11 cellular contexts compared by ENCODE assay signal in the genomic region with DNA sequence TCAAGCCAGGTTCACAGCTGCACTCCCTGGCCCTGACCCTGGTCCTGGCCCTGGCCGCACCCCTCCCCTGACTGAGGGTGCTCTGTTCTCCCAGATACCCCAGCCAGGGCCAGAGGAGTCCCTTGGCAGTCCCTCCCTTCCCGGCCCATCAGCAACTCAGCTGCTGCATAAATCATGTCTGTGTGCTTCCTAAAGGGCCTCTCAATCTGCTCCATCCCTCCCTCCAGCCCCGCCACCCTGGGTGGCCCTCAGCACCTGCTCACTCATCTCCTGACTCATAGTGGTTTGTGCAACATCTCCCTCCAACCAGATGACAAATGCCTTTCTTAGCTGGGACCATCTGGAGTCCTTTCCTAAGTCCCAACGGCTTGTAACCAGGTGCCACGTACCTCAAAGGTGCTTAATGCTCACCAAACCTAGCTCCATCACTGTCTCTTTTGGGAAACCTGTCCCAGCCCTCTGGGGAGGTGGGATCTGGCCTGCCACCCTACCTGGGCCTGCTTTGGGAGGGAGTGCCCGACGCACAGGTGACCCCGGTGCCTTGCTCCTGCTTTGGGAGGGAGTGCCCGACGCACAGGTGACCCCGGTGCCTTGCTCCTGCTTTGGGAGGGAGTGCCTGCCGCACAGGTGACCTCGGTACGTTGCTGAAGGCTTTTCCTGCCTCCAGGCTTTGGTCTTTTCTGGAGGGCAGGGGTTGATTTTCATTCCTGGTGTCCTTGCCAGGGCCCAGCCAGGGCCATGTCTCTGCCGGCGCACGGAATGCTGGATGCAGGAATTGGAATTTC. TPM values are rescaled to one million over a fixed set of nuclear protein-coding genes. Genes with fewer than 3 reads are reported as not detected.
A peak's percentile ranks its signal among the peaks of the same experiment; 100 is the strongest.
DNase-seq lines count a peak whose midpoint lies in the region; ATAC-seq lines count a peak whose summit lies in the region.
"Had no signal": no experiment of that assay in that cellular context is flagged by ENCODE, and none has a peak within 500 bp of the region (broad histone marks: within the 10 kb centered on the region; RNA-seq: fewer than 3 reads in every experiment).

No MANE protein-coding gene starts in this region.

- peak overlapping the region; percentile 35 for H3K18ac ChIP-seq in neuronal stem cell (ENCODE audit: low read length)

- H3K27ac Mint-ChIP-seq in activated CD4-positive, alpha-beta T cell treated with anti-CD3 and anti-CD28 coated beads for 36 hours, result no peak overlapping the region
- H3K27ac Mint-ChIP-seq in activated T-helper 17 cell treated with anti-CD3 and anti-CD28 coated beads, Interleukin-2, amount 50 U/mL, for 72 hours, result no peak overlapping the region
- H3K27ac Mint-ChIP-seq: T-helper 2 cell treated with Interferon-gamma antibody and Interleukin-4, amounts not matched to agents 5 μg/mL and 100 μg/mL, for 36 hours had no signal

- no peaks in the 10 kb centered on the region for H3K36me3 Mint-ChIP-seq in activated CD4-positive, alpha-beta T cell treated with anti-CD3 and anti-CD28 coated beads for 36 hours (ENCODE audit: low read depth)
- no peaks in the 10 kb centered on the region for H3K36me3 Mint-ChIP-seq in activated T-helper 17 cell treated with anti-CD3 and anti-CD28 coated beads, Interleukin-2, amount 50 U/mL, for 72 hours (ENCODE audit: low read depth)

- no peaks in the 10 kb centered on the region for H3K36me3 ChIP-seq in neuronal stem cell (replicated peaks in 1 of 2; ENCODE audit: control insufficient read depth in 2 of 2, insufficient read depth in 2 of 2, low read length in 2 of 2)

- H3K9ac ChIP-seq in neuronal stem cell (ENCODE audit: low read depth, low read length, poor library complexity), result peak overlapping the region; percentile 50

- peaks cover 2% of the 10 kb centered on the region for H3K9me3 Mint-ChIP-seq in activated CD4-positive, alpha-beta T cell treated with anti-CD3 and anti-CD28 coated beads for 36 hours (ENCODE audit: low read depth)
- H3K9me3 Mint-ChIP-seq in activated T-helper 17 cell treated with anti-CD3 and anti-CD28 coated beads, Interleukin-2, amount 50 U/mL, for 72 hours, result peaks cover under 1% of the 10 kb centered on the region

- H3K4me1 Mint-ChIP-seq in activated CD4-positive, alpha-beta T cell treated with anti-CD3 and anti-CD28 coated beads for 36 hours, result peaks cover 16% of the 10 kb centered on the region
- H3K4me1 Mint-ChIP-seq in activated T-helper 17 cell treated with anti-CD3 and anti-CD28 coated beads, Interleukin-2, amount 50 U/mL, for 72 hours, result peaks cover 5% of the 10 kb centered on the region

- H3K23ac ChIP-seq in neuronal stem cell (ENCODE audit: low read depth, low read length, poor library complexity), result peak overlapping the region; percentile 5

- POLR2A ChIA-PET in activated CD4-positive, alpha-beta T cell treated with anti-CD3 and anti-CD28 coated beads for 36 hours (lab: Charles Lee), result no interaction called here

- ATAC-seq in activated CD4-positive, alpha-beta T cell treated with anti-CD3 and anti-CD28 coated beads for 36 hours, result no peak
- ATAC-seq in HG03342 (IDR thresholded peaks at IDR 0.05; ENCODE audit: unreplicated experiment), result no peak
- ATAC-seq in activated T-helper 17 cell treated with anti-CD3 and anti-CD28 coated beads, Interleukin-2, amount 50 U/mL, for 72 hours (replicated peaks), result no peak
- no peak for ATAC-seq in stimulated activated naive CD8-positive, alpha-beta T cell treated with anti-CD3 and anti-CD28 coated beads, Interleukin-15, Interleukin-2, amounts not matched to agents 100 U/mL and 50 U/mL, for 24 hours

- DNase-seq in activated CD4-positive, alpha-beta T cell treated with anti-CD3 and anti-CD28 coated beads for 36 hours, result peak; percentile 22
- no peak for DNase-seq in activated CD4-positive, alpha-beta T cell treated with anti-CD3 and anti-CD28 coated beads for 4 hours
- DNase-seq in NCI-H1694 (lab: John Stamatoyannopoulos, UW), result peak; percentile 53
- peak; percentile 48 for DNase-seq in RPMI8226
- DNase-seq in neuronal stem cell (ENCODE audit: low spot score), result no peak
- no peak for DNase-seq in stimulated activated naive CD8-positive, alpha-beta T cell treated with anti-CD3 and anti-CD28 coated beads, Interleukin-15, Interleukin-2, amounts not matched to agents 100 U/mL and 50 U/mL, for 24 hours
- DNase-seq: NCI-H1436 treated with DMSO at 0.1 percent for 48 hours had no signal

- no peak overlapping the region for H2BK120ac ChIP-seq in neuronal stem cell (ENCODE audit: low read depth, low read length)

- peaks cover 0 to 13% of the 10 kb centered on the region in 2 donors for H3K4me1 ChIP-seq in neuronal stem cell (ENCODE audit: control insufficient read depth in 2 of 2, insufficient read depth in 1 of 2, low read depth in 1 of 2, low read length in 2 of 2)

- peaks cover 0 to 5% of the 10 kb centered on the region in 2 donors for H3K9me3 ChIP-seq in neuronal stem cell (replicated peaks in 1 of 2; ENCODE audit: control insufficient read depth in 2 of 2, insufficient read depth in 1 of 2, low read depth in 1 of 2, low read length in 2 of 2)

- H3K79me1 ChIP-seq in neuronal stem cell (ENCODE audit: low read depth, low read length), result peaks cover 4% of the 10 kb centered on the region

- H2BK15ac ChIP-seq in neuronal stem cell (ENCODE audit: low read length), result peak overlapping the region; percentile 30

- peak overlapping the region; percentile 16 for H2BK5ac ChIP-seq in neuronal stem cell (ENCODE audit: low read length)

- no peak overlapping the region for H4K91ac ChIP-seq in neuronal stem cell (ENCODE audit: low read depth, low read length, poor library complexity)

- intact Hi-C loops in activated CD4-positive, alpha-beta T cell treated with anti-CD3 and anti-CD28 coated beads for 36 hours (cut with DNase I, micrococcal nuclease), result no loop called here

- H3K4me3 Mint-ChIP-seq in activated CD4-positive, alpha-beta T cell treated with anti-CD3 and anti-CD28 coated beads for 36 hours, result no peak overlapping the region
- H3K4me3 Mint-ChIP-seq in activated T-helper 17 cell treated with anti-CD3 and anti-CD28 coated beads, Interleukin-2, amount 50 U/mL, for 72 hours, result no peak overlapping the region
- H3K4me3 Mint-ChIP-seq: T-helper 2 cell treated with Interferon-gamma antibody and Interleukin-4, amounts not matched to agents 5 μg/mL and 100 μg/mL, for 36 hours had no signal

- H3K4ac ChIP-seq in neuronal stem cell (ENCODE audit: low read length), result no peak overlapping the region

- CTCF ChIA-PET in activated CD4-positive, alpha-beta T cell treated with anti-CD3 and anti-CD28 coated beads for 36 hours (lab: Charles Lee), result no interaction called here

- H2AK5ac ChIP-seq in neuronal stem cell (ENCODE audit: low read depth, low read length), result no peak overlapping the region

- H4K8ac ChIP-seq in neuronal stem cell (ENCODE audit: low read depth, low read length), result no peak overlapping the region

- peaks cover 0 to 41% (median 0%) of the 10 kb centered on the region in 3 experiments for H3K27me3 ChIP-seq in neuronal stem cell (ENCODE audit: control insufficient read depth in 3 of 3, insufficient read depth in 3 of 3, low read depth in 1 of 3, low read length in 3 of 3)

- H3K4me2 ChIP-seq in neuronal stem cell (ENCODE audit: insufficient read depth, low read length, poor library complexity, severe bottlenecking), result no peak overlapping the region
- H3K4me2 ChIP-seq: PC-9 had no signal

- no peak overlapping the region for H3K27ac ChIP-seq in neuronal stem cell (replicated peaks; ENCODE audit: low read length)
- H3K27ac ChIP-seq: PC-9 had no signal

- peak overlapping the region in 1 of 2 donors; percentile 34 for H3K4me3 ChIP-seq in neuronal stem cell (ENCODE audit: low read length in 2 of 2)
- H3K4me3 ChIP-seq: PC-9 had no signal

- WGBS in neuronal stem cell (ENCODE audit: extremely low coverage in 2 of 2, insufficient read length in 2 of 2, insufficient replicate concordance in 1 of 2), 2 donors, result no CpG with 5 or more reads among the region's 17 CpGs

- no peak overlapping the region for H2AFZ ChIP-seq in neuronal stem cell (ENCODE audit: low read length)
- H2AFZ ChIP-seq: PC-9 had no signal

- no peak overlapping the region for H2BK12ac ChIP-seq in neuronal stem cell (ENCODE audit: low read length)

- H3K27me3 Mint-ChIP-seq in activated CD4-positive, alpha-beta T cell treated with anti-CD3 and anti-CD28 coated beads for 36 hours, result peaks cover 2% of the 10 kb centered on the region
- H3K27me3 Mint-ChIP-seq in activated T-helper 17 cell treated with anti-CD3 and anti-CD28 coated beads, Interleukin-2, amount 50 U/mL, for 72 hours, result no peaks in the 10 kb centered on the region

- no peak overlapping the region for H3K14ac ChIP-seq in neuronal stem cell (ENCODE audit: low read length)

RNA-seq across cellular contexts. Expression of a gene that starts 25.0 kb away (rescaled TPM):
- total RNA-seq in activated CD4-positive, alpha-beta T cell treated with anti-CD3 and anti-CD28 coated beads for 36 hours, result 10 to 100 TPM; 39.8 to 49.4 TPM
- 30.3 TPM for polyA plus RNA-seq in neuronal stem cell (2013, experiment 1 of 2)
- polyA plus RNA-seq in neuronal stem cell (2013, experiment 2 of 2), result 30.5 TPM
- 10 to 100 TPM; 25.1 to 33.2 TPM for total RNA-seq in activated T-helper 17 cell treated with anti-CD3 and anti-CD28 coated beads, Interleukin-2, amount 50 U/mL, for 72 hours

Comparison
In these comparisons a context has a peak if more than half of its experiments do, and no peak if none do; other contexts are left out.
1. DNase-seq: peak in activated CD4-positive, alpha-beta T cell treated with anti-CD3 and anti-CD28 coated beads for 36 hours (single experiment), NCI-H1694 (single experiment) and RPMI8226 (single experiment); none in activated CD4-positive, alpha-beta T cell treated with anti-CD3 and anti-CD28 coated beads for 4 hours (0 of 2), neuronal stem cell (single experiment) and stimulated activated naive CD8-positive, alpha-beta T cell treated with anti-CD3 and anti-CD28 coated beads, Interleukin-15, Interleukin-2, amounts not matched to agents 100 U/mL and 50 U/mL, for 24 hours (single experiment).